In genomic region chr4:183816882-183817509, GRCh38 we compare ENCODE assay signal across 21 cellular contexts.
DNase-seq lines count a peak whose midpoint lies in the region; ATAC-seq, FAIRE-seq and TF ChIP-seq lines count a peak whose summit lies in the region.
"Had no signal": no experiment of that assay in that cellular context is flagged by ENCODE, and none has a peak within 500 bp of the region (broad histone marks: within the 10 kb centered on the region; RNA-seq: fewer than 3 reads in every experiment).

No MANE protein-coding gene starts in this region.

- H3K4me3 ChIP-seq in DND-41 (ENCODE audit: low read depth in 1 of 2, low read length in 2 of 2) (no peak overlapping the region), GM12878 (no peak overlapping the region), left ventricle myocardium inferior (no peak overlapping the region)
- H3K4me3 ChIP-seq: A549, BLaER1, HAP-1 had no signal

- WGBS in GM12878 (ENCODE audit: insufficient coverage, insufficient replicate concordance, low lambda C conversion rate, missing lambda C conversion rate), result 29% methylated on average over 9 of the region's 9 CpGs

- H3K27me3 ChIP-seq in DND-41 (ENCODE audit: insufficient read depth, low read length, poor library complexity) (no peaks in the 10 kb centered on the region), GM12878 (replicated peaks in 1 of 2; ENCODE audit: control insufficient read depth in 2 of 2, insufficient read depth in 2 of 2, low read length in 1 of 2) (no peaks in the 10 kb centered on the region), left ventricle myocardium inferior (ENCODE audit: low read depth) (no peaks in the 10 kb centered on the region)
- H3K27me3 ChIP-seq: BLaER1 had no signal

- H3K4me1 ChIP-seq in DND-41 (ENCODE audit: insufficient read depth, low read length) (no peaks in the 10 kb centered on the region), GM12878 (ENCODE audit: control insufficient read depth, insufficient read depth, low read length) (no peaks in the 10 kb centered on the region), left ventricle myocardium inferior (no peaks in the 10 kb centered on the region)
- H3K4me1 ChIP-seq: A549, BLaER1, Caco-2, HAP-1 had no signal

- intact Hi-C loops in GM12878 (cut with micrococcal nuclease; ENCODE audit: unreplicated experiment) (no loop called here), left ventricle myocardium inferior (cut with micrococcal nuclease) (no loop called here)
- intact Hi-C loops in activated CD4-positive, alpha-beta memory T cell treated with anti-CD3 and anti-CD28 coated beads for 36 hours (cut with micrococcal nuclease), result no loop called here

- H3K9me3 Mint-ChIP-seq in activated CD4-positive, alpha-beta memory T cell treated with anti-CD3 and anti-CD28 coated beads for 36 hours, result no peaks in the 10 kb centered on the region
- H3K9me3 Mint-ChIP-seq: HFFc6 had no signal

- CTCF ChIA-PET in GM12878 (lab: Yijun Ruan, JAX), result no interaction called here
- CTCF ChIA-PET in activated CD4-positive, alpha-beta memory T cell treated with anti-CD3 and anti-CD28 coated beads for 36 hours (lab: Charles Lee), result interaction anchor here (0.7 kb wide), 1 partner anchor 276 kb away, joined by 3 read pairs; no protein-coding TSS in a partner anchor

- no peak for DNase-seq in DND-41
- peak; percentile 34 for DNase-seq in HK-2 (ENCODE audit: unreplicated experiment)
- no peak for DNase-seq in GM12878 (ENCODE audit: low read depth, low spot score)
- DNase-seq in kidney tubule cell (ENCODE audit: low spot score), result peak; percentile 94
- DNase-seq in left ventricle myocardium inferior, result no peak
- no peak for DNase-seq in activated CD4-positive, alpha-beta memory T cell treated with anti-CD3 and anti-CD28 coated beads for 36 hours
- DNase-seq in GF-D8 (lab: John Stamatoyannopoulos, UW), result no peak
- DNase-seq in SK-N-DZ (ENCODE audit: low spot score), result no peak
- DNase-seq: Caco-2; CD8-positive, alpha-beta memory T cell; DMS53; HFFc6; IMR-90; KG1 had no signal

- RAD21 ChIA-PET in GM12878 (lab: Charles Lee; ENCODE audit: unreplicated experiment), result no interaction called here

- no peaks in the 10 kb centered on the region for H3K36me3 Mint-ChIP-seq in activated CD4-positive, alpha-beta memory T cell treated with anti-CD3 and anti-CD28 coated beads for 36 hours
- H3K36me3 Mint-ChIP-seq: CD8-positive, alpha-beta memory T cell had no signal

- H3K4me2 ChIP-seq in DND-41 (ENCODE audit: insufficient read depth, low read length), result no peak overlapping the region
- no peak overlapping the region for H3K4me2 ChIP-seq in GM12878 (ENCODE audit: control insufficient read depth, insufficient read depth)
- H3K4me2 ChIP-seq: A549, BLaER1 had no signal

- SMC1A ChIA-PET in GM12878 (lab: Charles Lee; ENCODE audit: uncharacterized antibody, unreplicated experiment), result no interaction called here

- no peak for TF ChIP-seq RAD21 in GM12878 (IDR thresholded peaks at IDR 0.05; ENCODE audit: insufficient read depth, low read depth, low read length)

- H3K36me3 ChIP-seq in DND-41 (ENCODE audit: insufficient read depth, low read length) (no peaks in the 10 kb centered on the region), GM12878 (ENCODE audit: control insufficient read depth in 2 of 2, insufficient read depth in 2 of 2, low read length in 1 of 2) (no peaks in the 10 kb centered on the region), left ventricle myocardium inferior (no peaks in the 10 kb centered on the region)
- H3K36me3 ChIP-seq: BLaER1, HAP-1 had no signal

- H3K4me3 Mint-ChIP-seq in activated CD4-positive, alpha-beta memory T cell treated with anti-CD3 and anti-CD28 coated beads for 36 hours, result no peak overlapping the region
- H3K4me3 Mint-ChIP-seq: CD8-positive, alpha-beta memory T cell; HFFc6 had no signal

- no peak for TF ChIP-seq EP300 in GM12878 (IDR thresholded peaks at IDR 0.05; ENCODE audit: borderline replicate concordance in 1 of 2, control insufficient read depth in 1 of 2, low read depth in 2 of 2, low read length in 2 of 2)

- H3K27ac Mint-ChIP-seq in activated CD4-positive, alpha-beta memory T cell treated with anti-CD3 and anti-CD28 coated beads for 36 hours, result no peak overlapping the region
- H3K27ac Mint-ChIP-seq: CD8-positive, alpha-beta memory T cell; HFFc6 had no signal

- H3K9me3 ChIP-seq in DND-41 (ENCODE audit: insufficient read depth, low read length, severe bottlenecking) (no peaks in the 10 kb centered on the region), GM12878 (replicated peaks; ENCODE audit: control insufficient read depth, insufficient read depth, low read length) (no peaks in the 10 kb centered on the region), left ventricle myocardium inferior (replicated peaks) (no peaks in the 10 kb centered on the region)
- H3K9me3 ChIP-seq: A549, Caco-2, HAP-1 had no signal

- no TSS peak for BruUV-seq in GM12878 (replicated peaks; lab: Mats Ljungman, UMichigan)

- H3K79me2 ChIP-seq in DND-41 (ENCODE audit: insufficient read depth, low read length), result no peaks in the 10 kb centered on the region
- no peaks in the 10 kb centered on the region for H3K79me2 ChIP-seq in GM12878 (ENCODE audit: control insufficient read depth, insufficient read depth, low read length)

- TF ChIP-seq POLR2A in GM12878 (IDR thresholded peaks at IDR 0.05; ENCODE audit: low read depth, low read length), result no peak

- ATAC-seq in DND-41 (ENCODE audit: insufficient read depth, low read depth) (no peak), GM12878 (peak; percentile 43; the same call in 2 of the 3 replicates)
- ATAC-seq: A549 had no signal

- H3K4me1 Mint-ChIP-seq in activated CD4-positive, alpha-beta memory T cell treated with anti-CD3 and anti-CD28 coated beads for 36 hours (ENCODE audit: low read depth), result no peaks in the 10 kb centered on the region
- H3K4me1 Mint-ChIP-seq: CD8-positive, alpha-beta memory T cell had no signal

- FAIRE-seq in GM12878 (lab: Jason Lieb, UNC), result no peak
- FAIRE-seq: A549, GM12892, GM19239, H1 had no signal

- H3K9ac ChIP-seq in DND-41 (ENCODE audit: low read depth, low read length) (no peak overlapping the region), GM12878 (ENCODE audit: control insufficient read depth, insufficient read depth, low read length) (no peak overlapping the region)
- H3K9ac ChIP-seq: BLaER1 had no signal

- peak overlapping the region; percentile 43; the same call in 1 of the 2 replicates for H2AFZ ChIP-seq in DND-41 (ENCODE audit: low read depth, low read length)
- H2AFZ ChIP-seq in GM12878 (ENCODE audit: control insufficient read depth, low read depth, low read length), result no peak overlapping the region

- no peak overlapping the region for H3K27ac ChIP-seq in DND-41 (ENCODE audit: low read length)
- H3K27ac ChIP-seq in GM12878 (ENCODE audit: control insufficient read depth, insufficient read depth), result no peak overlapping the region
- H3K27ac ChIP-seq in left ventricle myocardium inferior (replicated peaks), result no peak overlapping the region
- H3K27ac ChIP-seq: A549, BLaER1, HL-60 had no signal

- no peak for TF ChIP-seq CTCF in DND-41 (IDR thresholded peaks at IDR 0.05; ENCODE audit: borderline replicate concordance, extremely low read depth, low read length, poor library complexity, severe bottlenecking)
- TF ChIP-seq CTCF in GM12878 (IDR thresholded peaks at IDR 0.05 in 2 of 3, conservative IDR thresholded peaks at IDR 0.05 in 1 of 3; ENCODE audit: control insufficient read depth in 2 of 3, extremely low read depth in 1 of 3, insufficient read depth in 1 of 3, low read depth in 3 of 3, low read length in 3 of 3), result no peak
- TF ChIP-seq CTCF in left ventricle myocardium inferior (IDR thresholded peaks at IDR 0.05; ENCODE audit: borderline replicate concordance), result no peak

- peaks cover 11% of the 10 kb centered on the region for H3K27me3 Mint-ChIP-seq in activated CD4-positive, alpha-beta memory T cell treated with anti-CD3 and anti-CD28 coated beads for 36 hours

- POLR2A ChIA-PET in GM12878 (lab: Charles Lee), result no interaction called here
- POLR2A ChIA-PET in activated CD4-positive, alpha-beta memory T cell treated with anti-CD3 and anti-CD28 coated beads for 36 hours (lab: Charles Lee), result no interaction called here

- H4K20me1 ChIP-seq in DND-41 (ENCODE audit: insufficient read depth, low read length) (no peaks in the 10 kb centered on the region), GM12878 (ENCODE audit: control insufficient read depth, insufficient read depth) (no peaks in the 10 kb centered on the region)
- H4K20me1 ChIP-seq: BLaER1 had no signal

- in situ Hi-C loops in GM12878 (cut with MboI), result no loop called here

TF ChIP-seq in GM12878, 131 proteins besides CTCF, POLR2A, EP300 and RAD21 (continues in another document):
- TF ChIP-seq KAT2A (conservative IDR thresholded peaks at IDR 0.05; ENCODE audit: control insufficient read depth, low read depth, low read length) (no peak), ZNF24 (IDR thresholded peaks at IDR 0.05) (no peak), SPI1 (IDR thresholded peaks at IDR 0.05; ENCODE audit: borderline replicate concordance, insufficient read depth, low read depth, low read length) (no peak), EZH2 (IDR thresholded peaks at IDR 0.05; ENCODE audit: borderline replicate concordance, control insufficient read depth, low read depth, low read length) (no peak), RUNX3 (IDR thresholded peaks at IDR 0.05; ENCODE audit: low read length) (no peak), MYB (IDR thresholded peaks at IDR 0.05; ENCODE audit: borderline replicate concordance, low read depth, low read length) (no peak), NR2F1 (conservative IDR thresholded peaks at IDR 0.05) (no peak), HCFC1 (IDR thresholded peaks at IDR 0.05; ENCODE audit: low read length) (no peak), MLLT1 (IDR thresholded peaks at IDR 0.05) (no peak), SREBF2 (IDR thresholded peaks at IDR 0.05; ENCODE audit: low read length) (no peak), SMC3 (IDR thresholded peaks at IDR 0.05; ENCODE audit: borderline replicate concordance, low read length) (no peak), CREB1 (IDR thresholded peaks at IDR 0.05; ENCODE audit: low read depth) (no peak), MXI1 (IDR thresholded peaks at IDR 0.05; ENCODE audit: low read depth, low read length) (no peak)

Comparison
In these comparisons a context has a peak if more than half of its experiments do, and no peak if none do; other contexts are left out.
1. DNase-seq: peak in HK-2 (single experiment) and kidney tubule cell (single experiment); none in DND-41 (single experiment), GM12878 (single experiment), left ventricle myocardium inferior (single experiment), activated CD4-positive, alpha-beta memory T cell treated with anti-CD3 and anti-CD28 coated beads for 36 hours (single experiment), GF-D8 (single experiment) and SK-N-DZ (single experiment).